In the genomic region with DNA sequence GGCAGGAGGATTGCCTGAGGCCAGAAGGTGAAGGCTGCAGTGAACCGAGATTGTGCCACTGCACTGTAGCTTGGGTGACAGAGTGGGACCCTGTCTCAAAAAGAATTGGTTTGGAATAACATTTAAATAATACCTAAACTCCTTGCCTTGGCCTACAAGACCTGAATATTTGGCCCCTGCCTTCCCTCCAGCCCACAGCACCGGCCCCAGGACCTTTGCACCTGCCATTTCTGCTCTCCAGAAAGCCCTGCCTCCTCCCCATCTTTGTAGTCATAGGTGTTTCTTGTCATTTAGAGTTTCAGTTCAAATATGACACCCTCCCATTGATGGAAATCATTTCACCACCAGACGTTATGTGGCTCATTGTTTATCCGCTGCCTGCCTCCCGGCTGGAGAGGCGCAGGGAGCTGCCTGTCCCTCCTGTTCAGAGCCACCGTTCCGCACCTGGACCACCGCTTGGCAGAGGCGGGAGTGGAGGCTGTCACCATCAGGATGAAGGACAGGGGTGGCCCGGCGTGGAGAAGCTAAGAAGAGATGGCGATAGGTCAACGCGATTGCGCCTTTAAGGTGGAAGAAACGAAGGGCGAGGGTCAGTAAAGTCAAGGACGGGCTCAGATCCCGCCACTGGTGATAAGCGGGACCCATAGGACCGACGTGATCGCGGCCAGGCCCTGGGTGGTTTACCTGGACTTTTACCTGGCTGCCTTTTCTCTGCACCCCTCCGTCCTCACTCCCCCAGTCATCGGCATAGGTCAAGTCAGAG, we compare ENCODE assay signal across 8 cellular contexts. TPM values are rescaled to one million over a fixed set of nuclear protein-coding genes. Genes with fewer than 3 reads are reported as not detected.
DNase-seq lines count a peak whose midpoint lies in the region; ATAC-seq and TF ChIP-seq lines count a peak whose summit lies in the region.

No MANE protein-coding gene starts in this region.

- ATAC-seq in HG03521 (IDR thresholded peaks at IDR 0.05; ENCODE audit: unreplicated experiment): no peak

- H3K36me3 ChIP-seq in KOPT-K1 (ENCODE audit: insufficient read depth, low read length): no peaks in the 10 kb centered on the region
- H3K36me3 ChIP-seq in muscle layer of duodenum (ENCODE audit: control insufficient read depth in 1 of 2, insufficient read depth in 2 of 2, low read length in 2 of 2): no peaks in the 10 kb centered on the region

- peaks cover 16 to 20% of the 10 kb centered on the region in 2 donors for H3K4me1 ChIP-seq in muscle layer of duodenum (ENCODE audit: control insufficient read depth in 1 of 2, insufficient read depth in 2 of 2, low read length in 2 of 2)

- no peaks in the 10 kb centered on the region for H3K27me3 ChIP-seq in AG04450 (ENCODE audit: control insufficient read depth, insufficient read depth, low read length)
- H3K27me3 ChIP-seq in muscle layer of duodenum (ENCODE audit: low read depth, low read length): no peaks in the 10 kb centered on the region

- H3K9me3 ChIP-seq in AG04450 (ENCODE audit: control insufficient read depth, insufficient read depth, low read length) (no peaks in the 10 kb centered on the region; the same call in 1 of the 2 replicates), KOPT-K1 (ENCODE audit: insufficient read depth, low read length, poor library complexity, severe bottlenecking) (no peaks in the 10 kb centered on the region), muscle layer of duodenum (ENCODE audit: control insufficient read depth in 1 of 2, low read length in 2 of 2) (no peaks in the 10 kb centered on the region)

- TF ChIP-seq CTCF in AG04450 (IDR thresholded peaks at IDR 0.05; ENCODE audit: low read depth, low read length) (no peak), cardiac fibroblast (IDR thresholded peaks at IDR 0.05; ENCODE audit: low read depth, low read length) (no peak), GM20000 (IDR thresholded peaks at IDR 0.05; ENCODE audit: extremely low read depth, missing control alignments) (no peak)

- H3K27ac ChIP-seq in AG04450 (ENCODE audit: low read depth, low read length): no peak overlapping the region
- H3K27ac ChIP-seq in KOPT-K1 (ENCODE audit: low read depth, low read length, poor library complexity, severe bottlenecking): peak overlapping the region; percentile 80
- H3K27ac ChIP-seq in muscle layer of duodenum (ENCODE audit: low read length): no peak overlapping the region

- H3K4me3 ChIP-seq in AG04450 (ENCODE audit: low read depth, low read length): peak overlapping the region; percentile 32
- H3K4me3 ChIP-seq in cardiac fibroblast (replicated peaks in 1 of 2; ENCODE audit: low read depth in 2 of 2, low read length in 2 of 2): peak overlapping the region; percentile 16 to 28
- H3K4me3 ChIP-seq in muscle layer of duodenum (ENCODE audit: low read depth in 1 of 2, low read length in 2 of 2): peak overlapping the region; percentile 21 to 55

- POLR2A ChIA-PET in AG04450 (lab: Yijun Ruan, JAX): interaction anchor here (1.6 to 1.8 kb wide), 2 partner anchors 35 to 280 kb away, joined by 4 to 7 read pairs; partner anchors contain the start of gene E2F6

- DNase-seq in AG04450 (ENCODE audit: low read depth, low spot score) (no peak), cardiac fibroblast (ENCODE audit: low read depth in 2 of 2) (no peak), GM20000 (ENCODE audit: low spot score) (no peak), ureter (ENCODE audit: low spot score) (no peak), D341Med (ENCODE audit: low spot score) (no peak)

- CTCF ChIA-PET in AG04450 (lab: Charles Lee): interaction anchor here (1.3 to 3.4 kb wide), 2 partner anchors 26 to 34 kb away, joined by 3 to 21 read pairs; no protein-coding TSS in a partner anchor

RNA-seq across cellular contexts. Expression of gene LPIN1, which starts 0.6 kb away (rescaled TPM):
- 34.6 and 40.5 TPM in 2 replicates for polyA plus RNA-seq in AG04450 (2011; rRNA removed)
- polyA minus RNA-seq in AG04450 (2011; rRNA and poly(A)+ RNA removed): 29.8 and 32.7 TPM in 2 replicates
- 32.3 TPM for total RNA-seq in ureter
